Comparison of ENCODE assay signal across 11 cellular contexts in the genomic region with DNA sequence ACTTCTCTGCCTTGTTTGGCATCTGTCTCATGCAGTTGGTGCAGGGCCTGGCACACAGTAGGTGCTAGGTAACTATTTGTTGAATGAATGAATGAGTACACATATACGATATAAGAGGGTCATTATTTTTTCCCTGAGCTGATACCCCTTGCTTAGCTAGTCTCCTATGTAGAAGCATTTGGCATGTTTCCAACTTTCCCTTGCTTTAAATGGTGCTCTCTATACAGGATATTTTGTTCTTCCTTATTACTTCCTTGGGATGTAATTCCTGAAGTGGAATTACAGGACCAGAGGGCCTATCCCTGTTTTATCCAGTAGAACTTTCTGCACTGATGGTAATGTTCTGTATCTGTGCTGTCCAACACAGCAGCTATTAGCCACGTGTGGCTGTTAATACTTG.
"Had no signal": no experiment of that assay in that cellular context is flagged by ENCODE, and none has a peak within 500 bp of the region (broad histone marks: within the 10 kb centered on the region; RNA-seq: fewer than 3 reads in every experiment).

No MANE protein-coding gene starts in this region.

- H3K4me1 ChIP-seq: lower lobe of right lung had no signal

- DNase-seq: activated B cell treated with CpG ODN at 0.5 μM for 24 hours; activated CD4-positive, alpha-beta memory T cell treated with anti-CD3 and anti-CD28 coated beads, Interleukin-2, amount 10 ng/mL, durations not matched to agents 7 days and 5 days; activated CD4-positive, alpha-beta T cell treated with anti-CD3 and anti-CD28 coated beads for 4 hours; activated CD8-positive, alpha-beta memory T cell treated with anti-CD3 and anti-CD28 coated beads, Interleukin-2, amount 10 ng/mL, durations not matched to agents 7 days and 5 days; activated naive CD8-positive, alpha-beta T cell treated with anti-CD3 and anti-CD28 coated beads for 36 hours; amygdala; dorsolateral prefrontal cortex; hypothalamus; lower lobe of right lung; stimulated activated CD4-positive, alpha-beta T cell treated with anti-CD3 and anti-CD28 coated beads, Interleukin-4, amount 100 ng/mL, for 24 hours had no signal

- H3K27ac ChIP-seq: dorsolateral prefrontal cortex, lower lobe of right lung had no signal

- H3K4me3 ChIP-seq: dorsolateral prefrontal cortex, lower lobe of right lung had no signal

- H3K9me3 ChIP-seq: lower lobe of right lung had no signal

- FAIRE-seq: frontal cortex had no signal

- H3K36me3 ChIP-seq: lower lobe of right lung had no signal
